14 cellular contexts compared by ENCODE assay signal in the genomic region with DNA sequence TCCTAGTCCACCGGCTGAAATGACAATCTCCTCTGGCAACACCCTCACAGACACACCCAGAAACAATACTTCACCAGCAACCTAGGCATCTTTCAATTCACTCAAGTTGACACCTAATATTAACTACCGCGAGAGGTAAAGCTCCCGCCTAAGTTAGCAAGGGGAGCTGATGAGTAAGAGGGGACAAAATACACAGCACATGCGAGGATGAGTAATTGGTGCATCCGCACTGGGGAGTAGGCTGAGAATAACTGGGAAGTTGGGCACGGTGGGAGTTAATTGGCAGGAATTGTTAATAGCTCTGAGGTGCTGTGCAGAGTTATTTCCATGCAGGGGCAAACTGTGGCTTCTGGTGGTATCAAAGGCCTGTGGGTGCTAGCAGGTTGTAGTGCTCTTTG. TPM values are rescaled to one million over a fixed set of nuclear protein-coding genes. Genes with fewer than 3 reads are reported as not detected.
A peak's percentile ranks its signal among the peaks of the same experiment; 100 is the strongest.
DNase-seq lines count a peak whose midpoint lies in the region; ATAC-seq and TF ChIP-seq lines count a peak whose summit lies in the region.
"Had no signal": no experiment of that assay in that cellular context is flagged by ENCODE, and none has a peak within 500 bp of the region (broad histone marks: within the 10 kb centered on the region; RNA-seq: fewer than 3 reads in every experiment).

No MANE protein-coding gene starts in this region.

- 82% methylated on average over 7 of the region's 7 CpGs for WGBS in right cardiac atrium
- WGBS in body of pancreas, 2 donors = 87 to 92% methylated on average over 7 of the region's 7 CpGs

- H3K9me3 ChIP-seq in right cardiac atrium (ENCODE audit: control insufficient read depth, low read length) (no peaks in the 10 kb centered on the region), body of pancreas (no peaks in the 10 kb centered on the region), uterus (no peaks in the 10 kb centered on the region)
- H3K9me3 ChIP-seq: tibial artery had no signal

- TF ChIP-seq POLR2A in body of pancreas (IDR thresholded peaks at IDR 0.05) (no peak), uterus (IDR thresholded peaks at IDR 0.05) (no peak)

- no peak overlapping the region for H3K4me3 ChIP-seq in right cardiac atrium (ENCODE audit: low read length)
- no peak overlapping the region for H3K4me3 ChIP-seq in body of pancreas
- H3K4me3 ChIP-seq in uterus = no peak overlapping the region
- H3K4me3 ChIP-seq: coronary artery, tibial artery had no signal

- DNase-seq in right cardiac atrium (no peak), Right ventricle myocardium superior (no peak), body of pancreas (no peak), iris pigment epithelial cell (ENCODE audit: low read depth) (peak; percentile 72), uterus (no peak), 8988T (no peak)
- DNase-seq in stimulated activated CD4-positive, alpha-beta T cell treated with anti-CD3 and anti-CD28 coated beads, Interleukin-2, amount 100 ng/mL, for 48 hours = no peak
- DNase-seq: activated CD4-positive, alpha-beta memory T cell treated with anti-CD3 and anti-CD28 coated beads for 36 hours; activated naive CD4-positive, alpha-beta T cell treated with Interleukin-2 at 50 U/mL for 16 hours; GDM1 had no signal

- H3K27me3 ChIP-seq in right cardiac atrium (ENCODE audit: control insufficient read depth, insufficient read depth) = no peaks in the 10 kb centered on the region
- no peaks in the 10 kb centered on the region for H3K27me3 ChIP-seq in body of pancreas
- H3K27me3 ChIP-seq in uterus = no peaks in the 10 kb centered on the region
- H3K27me3 ChIP-seq: tibial artery had no signal

- intact Hi-C loops in right cardiac atrium (cut with DNase I) (no loop called here), Right ventricle myocardium superior (cut with DNase I) (no loop called here), body of pancreas (cut with DNase I) (no loop called here), uterus (cut with DNase I; ENCODE audit: low total_unique reads) (no loop called here)

- H3K27ac ChIP-seq in right cardiac atrium (ENCODE audit: low read length) (peak overlapping the region; percentile 72), body of pancreas (no peak overlapping the region), uterus (peak overlapping the region; percentile 55 to 69)
- H3K27ac ChIP-seq: tibial artery had no signal

- no peak for ATAC-seq in right cardiac atrium
- no peak for ATAC-seq in Right ventricle myocardium superior (ENCODE audit: poor library complexity)
- peak; percentile 10 for ATAC-seq in body of pancreas
- ATAC-seq in GM21390 (IDR thresholded peaks at IDR 0.05; ENCODE audit: unreplicated experiment) = no peak

- no peaks in the 10 kb centered on the region for H3K36me3 ChIP-seq in body of pancreas (replicated peaks in 1 of 2; ENCODE audit: insufficient read depth in 1 of 2, low read depth in 2 of 2)
- H3K36me3 ChIP-seq in uterus = no peaks in the 10 kb centered on the region
- H3K36me3 ChIP-seq: tibial artery had no signal

- no peak for TF ChIP-seq CTCF in body of pancreas (IDR thresholded peaks at IDR 0.05)
- no peak for TF ChIP-seq CTCF in uterus (IDR thresholded peaks at IDR 0.05)

- peaks cover under 1% of the 10 kb centered on the region for H3K4me1 ChIP-seq in right cardiac atrium (ENCODE audit: control insufficient read depth, insufficient read depth, low read length)
- H3K4me1 ChIP-seq in body of pancreas = peaks cover 12% of the 10 kb centered on the region
- H3K4me1 ChIP-seq in uterus = peaks cover 0 to 4% of the 10 kb centered on the region in 2 donors

RNA-seq across cellular contexts. Expression of a gene that starts 14.5 kb away (rescaled TPM):
- 10 to 100 TPM; 49.0 to 79.5 (median 59.9) TPM for total RNA-seq in right cardiac atrium
- 17.0 TPM for polyA plus RNA-seq in right cardiac atrium
- total RNA-seq in Right ventricle myocardium superior = 64.3 TPM
- total RNA-seq in body of pancreas = 10 to 100 TPM; 60.4 to 96.2 TPM
- 10 to 100 TPM; 15.6 to 94.8 (median 30.8) TPM for total RNA-seq in uterus

RNA-seq across cellular contexts. Expression of a gene that starts 18.3 kb away (rescaled TPM):
- not detected for total RNA-seq in right cardiac atrium
- polyA plus RNA-seq in right cardiac atrium = not detected
- not detected for total RNA-seq in Right ventricle myocardium superior
- total RNA-seq in body of pancreas = not detected
- 1 to 10 TPM in 1 of 4 donors, not detected in 3; 1.2 TPM for total RNA-seq in uterus
- total RNA-seq: activated CD4-positive, alpha-beta memory T cell treated with anti-CD3 and anti-CD28 coated beads for 36 hours; T-helper 2 cell treated with Interferon-gamma antibody and Interleukin-4, amounts not matched to agents 100 ng/mL and 5 ng/mL, for 36 hours had no signal

Comparison
In these comparisons a context has a peak if more than half of its experiments do, and no peak if none do; other contexts are left out.
1. H3K27ac ChIP-seq: peak in right cardiac atrium (single experiment) and uterus (2 of 2); none in body of pancreas (0 of 4).